15 cellular contexts compared by ENCODE assay signal in the genomic region with DNA sequence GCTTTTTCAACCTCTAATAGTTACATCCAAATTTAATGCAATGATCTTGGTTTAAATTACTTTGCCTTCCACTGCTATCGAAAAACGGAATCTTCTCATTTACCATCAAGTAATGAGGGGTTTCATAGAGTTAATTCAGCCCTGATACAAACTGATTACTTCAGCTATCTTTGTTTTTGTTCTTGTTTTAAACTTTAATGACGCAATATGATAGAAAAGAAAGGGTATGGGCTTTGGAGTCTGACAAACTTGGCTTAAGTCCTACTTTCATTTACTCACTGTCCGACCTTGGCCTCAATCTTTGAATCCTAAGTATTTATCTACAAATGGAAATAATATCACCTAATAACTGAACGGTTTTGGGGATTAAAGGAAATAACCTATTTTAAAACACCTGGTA. TPM values are rescaled to one million over a fixed set of nuclear protein-coding genes. Genes with fewer than 3 reads are reported as not detected.
DNase-seq lines count a peak whose midpoint lies in the region; ATAC-seq, FAIRE-seq and TF ChIP-seq lines count a peak whose summit lies in the region.
"Had no signal": no experiment of that assay in that cellular context is flagged by ENCODE, and none has a peak within 500 bp of the region (broad histone marks: within the 10 kb centered on the region; RNA-seq: fewer than 3 reads in every experiment).

No MANE protein-coding gene starts in this region.

- H3K79me2 ChIP-seq in endothelial cell of umbilical vein (ENCODE audit: control insufficient read depth, insufficient read depth, low read length): peaks cover 25% of the 10 kb centered on the region

- POLR2A ChIA-PET in endothelial cell of umbilical vein (lab: Charles Lee): interaction anchor here (0.6 kb wide), 2 partner anchors 34 to 209 kb away, joined by 4 to 8 read pairs; no protein-coding TSS in a partner anchor

- peak overlapping the region; percentile 74 for H3K4me2 ChIP-seq in endothelial cell of umbilical vein (ENCODE audit: insufficient read depth, low read length)

- H3K9me3 ChIP-seq in endothelial cell of umbilical vein (replicated peaks; ENCODE audit: control insufficient read depth, insufficient read depth, low read length): no peaks in the 10 kb centered on the region

- DNase-seq in Right ventricle myocardium superior: no peak
- DNase-seq in cardiac septum (ENCODE audit: low spot score): no peak
- peak; percentile 72 for DNase-seq in endothelial cell of umbilical vein (ENCODE audit: low read depth, low spot score)
- no peak for DNase-seq in omental fat pad (ENCODE audit: low spot score)
- no peak for DNase-seq in RCC 7860 (ENCODE audit: low spot score)
- no peak for DNase-seq in left colon
- no peak for DNase-seq in germinal center (ENCODE audit: low spot score)
- DNase-seq: activated CD8-positive, alpha-beta memory T cell treated with anti-CD3 and anti-CD28 coated beads, Interleukin-2, amount 10 ng/mL, durations not matched to agents 7 days and 5 days; GDM1; islet precursor cell; NCI-H524; nucleus accumbens; T-helper 17 cell had no signal

- H3K9me1 ChIP-seq in endothelial cell of umbilical vein (replicated peaks; ENCODE audit: control insufficient read depth, extremely low read depth, insufficient read depth, low read length): peaks cover 4% of the 10 kb centered on the region

- dilution Hi-C loops in endothelial cell of umbilical vein (cut with MboI; ENCODE audit: extremely low pct_ligation_motif_present, low sequenced_read_pairs): no loop called here

- peak overlapping the region; percentile 42 for H3K9ac ChIP-seq in endothelial cell of umbilical vein (replicated peaks; ENCODE audit: extremely low read depth, insufficient read depth, low read length)

- no peak for TF ChIP-seq POLR2A in endothelial cell of umbilical vein (IDR thresholded peaks at IDR 0.05; ENCODE audit: low read depth, low read length)

- no peaks in the 10 kb centered on the region for H4K20me1 ChIP-seq in endothelial cell of umbilical vein (replicated peaks; ENCODE audit: control insufficient read depth, extremely low read depth, insufficient read depth, low read length)

- H3K36me3 ChIP-seq in endothelial cell of umbilical vein (ENCODE audit: control insufficient read depth in 2 of 2, extremely low read depth in 1 of 2, insufficient read depth in 2 of 2, low read length in 2 of 2): peaks cover 0 to 3% of the 10 kb centered on the region in 2 experiments

- no peaks in the 10 kb centered on the region for H3K27me3 ChIP-seq in endothelial cell of umbilical vein (ENCODE audit: control insufficient read depth in 2 of 2, insufficient read depth in 2 of 2, low read length in 2 of 2)

- CTCF ChIA-PET in endothelial cell of umbilical vein (lab: Charles Lee): interaction anchor here (0.6 to 5.2 kb wide), 4 partner anchors 9 to 201 kb away, joined by 3 to 21 read pairs (median 4); partner anchors contain the start of gene ADAM17

- no peak overlapping the region for H2AFZ ChIP-seq in endothelial cell of umbilical vein (ENCODE audit: low read depth, low read length)

- BruUV-seq in endothelial cell of umbilical vein (replicated peaks; lab: Mats Ljungman, UMichigan): no TSS peak

- peak overlapping the region; percentile 51 for H3K27ac ChIP-seq in endothelial cell of umbilical vein (ENCODE audit: insufficient read depth, low read depth, low read length)

- ATAC-seq in Right ventricle myocardium superior (ENCODE audit: poor library complexity) (peak; percentile 64), omental fat pad (ENCODE audit: low FRiP score) (peak; percentile 45), GM19467 (IDR thresholded peaks at IDR 0.05; ENCODE audit: unreplicated experiment) (no peak), left colon (no peak)
- ATAC-seq: activated CD8-positive, alpha-beta memory T cell treated with anti-CD3 and anti-CD28 coated beads, Interleukin-2, amount 10 ng/mL, durations not matched to agents 7 days and 5 days; T-helper 17 cell had no signal

- TF ChIP-seq CTCF in endothelial cell of umbilical vein (IDR thresholded peaks at IDR 0.05; ENCODE audit: extremely low read depth in 1 of 2, insufficient read depth in 1 of 2, low read depth in 1 of 2, low read length in 2 of 2) (no peak), omental fat pad (IDR thresholded peaks at IDR 0.05) (no peak)

- no peak overlapping the region for H3K4me3 ChIP-seq in endothelial cell of umbilical vein (replicated peaks in 1 of 3; ENCODE audit: insufficient read depth in 1 of 3, low read depth in 1 of 3, low read length in 3 of 3)

- intact Hi-C loops in Right ventricle myocardium superior (cut with DNase I) (no loop called here), cardiac septum (cut with DNase I) (no loop called here), endothelial cell of umbilical vein (cut with micrococcal nuclease) (loop anchor here (2.0 kb wide), 1 partner anchor 13 kb away; no protein-coding TSS in a partner anchor), left colon (cut with DNase I, micrococcal nuclease) (no loop called here)

- H3K4me1 ChIP-seq in endothelial cell of umbilical vein (ENCODE audit: control insufficient read depth, extremely low read depth, insufficient read depth, low read length): peaks cover 12% of the 10 kb centered on the region

- FAIRE-seq in endothelial cell of umbilical vein (lab: Jason Lieb, UNC) (peak; percentile 74), RCC 7860 (lab: Jason Lieb, UNC) (no peak)
- FAIRE-seq: H1 had no signal

TF ChIP-seq in endothelial cell of umbilical vein, 7 proteins besides CTCF, POLR2A, EP300 and RAD21:
- TF ChIP-seq FOS (IDR thresholded peaks at IDR 0.05; ENCODE audit: borderline replicate concordance, insufficient read depth, low read length) (no peak), MYC (IDR thresholded peaks at IDR 0.05; ENCODE audit: low read depth, low read length) (no peak), POLR2AphosphoS5 (IDR thresholded peaks at IDR 0.05; ENCODE audit: insufficient read depth, low read depth, low read length) (no peak), GATA2 (IDR thresholded peaks at IDR 0.05; ENCODE audit: insufficient read depth, insufficient read length, low read depth, low read length) (no peak), JUN (IDR thresholded peaks at IDR 0.05; ENCODE audit: borderline replicate concordance, insufficient read depth, insufficient read length, low read depth) (no peak), EZH2 (IDR thresholded peaks at IDR 0.05; ENCODE audit: borderline replicate concordance, low read depth, low read length, severe bottlenecking) (no peak)
- TF ChIP-seq, protein P1, sequence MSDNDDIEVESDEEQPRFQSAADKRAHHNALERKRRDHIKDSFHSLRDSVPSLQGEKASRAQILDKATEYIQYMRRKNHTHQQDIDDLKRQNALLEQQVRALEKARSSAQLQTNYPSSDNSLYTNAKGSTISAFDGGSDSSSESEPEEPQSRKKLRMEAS (IDR thresholded peaks at IDR 0.05; ENCODE audit: insufficient read depth, insufficient read length): no peak
TF ChIP-seq in endothelial cell of umbilical vein: peak in this region for 0.

RNA-seq across cellular contexts. Expression of gene ADAM17, which starts 16.1 kb away (rescaled TPM):
- total RNA-seq in Right ventricle myocardium superior (12.4 TPM), cardiac septum (18.9 TPM), endothelial cell of umbilical vein (52.9 and 57.1 TPM in 2 replicates), omental fat pad (10 to 100 TPM; 25.1 to 73.1 (median 44.1) TPM), left colon (10 to 100 TPM; 21.3 to 22.0 TPM)
- 9.3 and 10.6 TPM in 2 replicates for polyA plus RNA-seq in endothelial cell of umbilical vein
- polyA plus RNA-seq in endothelial cell of umbilical vein (2011; cell fraction: cytosol; rRNA removed): 10.6 and 11.4 TPM in 2 replicates
- 20.4 and 22.4 TPM in 2 replicates for polyA plus RNA-seq in endothelial cell of umbilical vein (2011; cell fraction: nucleus; rRNA removed)
- 41.9 and 43.2 TPM in 2 replicates for polyA plus RNA-seq in endothelial cell of umbilical vein (2012)
- 43.8 and 50.3 TPM in 2 replicates for polyA minus RNA-seq in endothelial cell of umbilical vein
- polyA minus RNA-seq in endothelial cell of umbilical vein (2011; cell fraction: cytosol; rRNA and poly(A)+ RNA removed): 5.8 TPM
- 30.7 and 41.5 TPM in 2 replicates for polyA minus RNA-seq in endothelial cell of umbilical vein (2011; cell fraction: nucleus; rRNA and poly(A)+ RNA removed)

Comparison
In these comparisons a context has a peak if more than half of its experiments do, and no peak if none do; other contexts are left out.
1. ATAC-seq: peak in Right ventricle myocardium superior (single experiment) and omental fat pad (single experiment); none in GM19467 (single experiment) and left colon (single experiment).